ENCODE assay signal across 1 cellular context in the genomic region with DNA sequence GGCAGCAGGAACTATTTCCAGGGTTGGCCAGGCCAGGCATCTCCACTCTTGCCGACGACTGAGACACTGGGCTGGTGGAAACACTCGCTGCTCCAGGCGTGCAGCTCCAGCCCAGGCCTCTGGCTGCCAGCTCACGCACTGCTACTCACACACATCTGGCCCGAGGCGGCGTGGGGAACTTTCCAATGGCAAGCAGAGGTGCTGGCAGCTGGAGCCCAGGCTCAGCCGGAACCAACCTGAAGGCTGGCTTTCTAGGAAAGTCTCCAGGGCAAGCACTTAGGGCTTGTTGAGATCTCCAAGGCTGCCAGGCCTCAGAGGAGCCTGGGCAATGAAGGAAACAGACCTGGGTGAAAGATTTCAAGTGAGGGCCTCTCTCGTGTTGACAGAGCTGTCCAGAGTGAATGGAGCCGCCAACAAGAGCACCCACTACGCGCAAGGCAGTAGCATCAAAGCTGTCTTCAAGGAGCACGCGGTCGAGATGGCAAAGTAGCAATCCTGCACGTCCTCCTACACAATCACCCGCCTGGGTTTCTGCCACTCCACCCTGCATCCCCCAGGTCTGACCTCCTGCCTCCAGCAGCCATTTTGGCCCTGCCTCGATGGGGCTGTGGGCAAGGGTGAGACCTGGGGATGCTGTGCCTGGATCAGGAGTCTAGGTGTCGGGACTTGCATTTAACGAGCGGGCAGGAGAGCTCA.
TF ChIP-seq lines count a peak whose summit lies in the region.

No MANE protein-coding gene starts in this region.

TF ChIP-seq in HepG2, 621 proteins besides CTCF, POLR2A, EP300 and RAD21:
- peak; percentile 67 for TF ChIP-seq ZKSCAN1 (IDR thresholded peaks at IDR 0.05; ENCODE audit: low read length)
- TF ChIP-seq, protein P1, sequence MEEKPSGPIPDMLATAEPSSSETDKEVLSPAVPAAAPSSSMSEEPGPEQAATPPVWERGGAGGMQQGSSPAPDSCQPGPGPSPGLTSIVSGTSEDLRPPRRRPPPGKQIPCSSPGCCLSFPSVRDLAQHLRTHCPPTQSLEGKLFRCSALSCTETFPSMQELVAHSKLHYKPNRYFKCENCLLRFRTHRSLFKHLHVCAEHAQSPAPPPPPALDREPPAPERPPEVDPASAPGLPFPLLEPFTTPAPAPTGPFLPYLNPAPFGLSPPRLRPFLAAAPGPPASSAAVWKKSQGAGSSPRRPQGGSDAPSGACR (CRISPR knock-in tag; IDR thresholded peaks at IDR 0.05), result no peak
- TF ChIP-seq MIER2 (CRISPR knock-in tag; IDR thresholded peaks at IDR 0.05), result no peak
- TF ChIP-seq FOXP1 (IDR thresholded peaks at IDR 0.05), result no peak
- no peak for TF ChIP-seq FOXP1 (CRISPR knock-in tag; IDR thresholded peaks at IDR 0.05)
- TF ChIP-seq MAFG (CRISPR knock-in tag; IDR thresholded peaks at IDR 0.05), result no peak
